In genomic region chr11:65047581-65048422, GRCh38 we compare ENCODE assay signal across 6 cellular contexts. TPM values are rescaled to one million over a fixed set of nuclear protein-coding genes. Genes with fewer than 3 reads are reported as not detected.
DNase-seq lines count a peak whose midpoint lies in the region; ATAC-seq and TF ChIP-seq lines count a peak whose summit lies in the region.

No MANE protein-coding gene starts in this region.

- no peak for TF ChIP-seq CTCF in fibroblast of the aortic adventitia (IDR thresholded peaks at IDR 0.05; ENCODE audit: insufficient read depth, low read length)

- DNase-seq in activated CD4-positive, CD25-positive, alpha-beta regulatory T cell treated with anti-CD3 and anti-CD28 coated beads, Interleukin-2, amount 50 U/mL, for 72 hours: peak; percentile 43
- DNase-seq in fibroblast of the aortic adventitia (ENCODE audit: low read depth) (no peak), NCI-H2196 (lab: John Stamatoyannopoulos, UW; ENCODE audit: unreplicated experiment) (no peak), NCI-H2081 (lab: John Stamatoyannopoulos, UW) (no peak)
- DNase-seq in stimulated activated CD8-positive, alpha-beta memory T cell treated with anti-CD3 and anti-CD28 coated beads, Interleukin-4, amount 100 ng/mL, for 48 hours: peak; percentile 51

- H3K4me3 ChIP-seq in fibroblast of the aortic adventitia (ENCODE audit: low read depth, low read length): peak overlapping the region; percentile 65

- no peak for ATAC-seq in HG03378 (IDR thresholded peaks at IDR 0.05; ENCODE audit: unreplicated experiment)

RNA-seq across cellular contexts. Expression of gene SAC3D1, which starts 6.8 kb away (rescaled TPM):
- 13.0 and 19.1 TPM in 2 replicates for total RNA-seq in fibroblast of the aortic adventitia (ENCODE audit: low replicate concordance)

RNA-seq across cellular contexts. Expression of gene NAALADL1, which starts 10.6 kb away (rescaled TPM):
- total RNA-seq in fibroblast of the aortic adventitia (ENCODE audit: low replicate concordance): 9.7 and 11.5 TPM in 2 replicates

RNA-seq across cellular contexts. Expression of gene SNX15, which starts 20.6 kb away (rescaled TPM):
- total RNA-seq in fibroblast of the aortic adventitia (ENCODE audit: low replicate concordance): 11.1 and 17.4 TPM in 2 replicates

RNA-seq across cellular contexts. Expression of gene ARL2, which starts 33.8 kb away (rescaled TPM):
- 14.9 and 97.9 TPM in 2 replicates for total RNA-seq in fibroblast of the aortic adventitia (ENCODE audit: low replicate concordance)

RNA-seq across cellular contexts. Expression of gene CDCA5, which starts 36.0 kb away (rescaled TPM):
- total RNA-seq in fibroblast of the aortic adventitia (ENCODE audit: low replicate concordance): 2.5 and 19.3 TPM in 2 replicates

Comparison
In these comparisons a context has a peak if more than half of its experiments do, and no peak if none do; other contexts are left out.
1. DNase-seq: peak in activated CD4-positive, CD25-positive, alpha-beta regulatory T cell treated with anti-CD3 and anti-CD28 coated beads, Interleukin-2, amount 50 U/mL, for 72 hours (single experiment) and stimulated activated CD8-positive, alpha-beta memory T cell treated with anti-CD3 and anti-CD28 coated beads, Interleukin-4, amount 100 ng/mL, for 48 hours (single experiment); none in fibroblast of the aortic adventitia (single experiment), NCI-H2196 (single experiment) and NCI-H2081 (0 of 2).